24 cellular contexts compared by ENCODE assay signal in genomic region chr5:181119105-181119504, GRCh38. TPM values are rescaled to one million over a fixed set of nuclear protein-coding genes. Genes with fewer than 3 reads are reported as not detected.
DNase-seq lines count a peak whose midpoint lies in the region; ATAC-seq and TF ChIP-seq lines count a peak whose summit lies in the region.
"Had no signal": no experiment of that assay in that cellular context is flagged by ENCODE, and none has a peak within 500 bp of the region (broad histone marks: within the 10 kb centered on the region; RNA-seq: fewer than 3 reads in every experiment).

No MANE protein-coding gene starts in this region.

- POLR2A ChIA-PET in CD4-positive, alpha-beta T cell (lab: Charles Lee): no interaction called here

- H3K9me3 Mint-ChIP-seq in osteocyte (ENCODE audit: unreplicated experiment): no peaks in the 10 kb centered on the region
- H3K9me3 Mint-ChIP-seq in CD4-positive, alpha-beta T cell: no peaks in the 10 kb centered on the region
- H3K9me3 Mint-ChIP-seq: CD8-positive, alpha-beta T cell; HFFc6 had no signal

- 83 to 91% (median 89%) methylated on average over 8 of the region's 8 CpGs for WGBS in heart left ventricle, 4 donors

- H3K4me1 ChIP-seq in right atrium auricular region (peaks cover 0 to 9% of the 10 kb centered on the region in 2 donors), heart left ventricle (no peaks in the 10 kb centered on the region)
- H3K4me1 ChIP-seq: BLaER1 had no signal

- peak; percentile 26 for DNase-seq in right atrium auricular region (ENCODE audit: low spot score)
- DNase-seq in heart left ventricle: no peak
- no peak for DNase-seq in epithelial cell of prostate (ENCODE audit: low read depth, low spot score)
- DNase-seq in osteocyte (ENCODE audit: extremely low spot score, unreplicated experiment): peak; percentile 57
- DNase-seq in CD4-positive, alpha-beta T cell: no peak
- no peak for DNase-seq in DMS153 (lab: John Stamatoyannopoulos, UW)
- DNase-seq: 8988T; Calu3; CD8-positive, alpha-beta T cell; DMS53; DND-41; EL; HCEC 1CT; HFFc6 had no signal

- ATAC-seq in heart left ventricle (no peak), GM19452 (IDR thresholded peaks at IDR 0.05; ENCODE audit: unreplicated experiment) (no peak)
- no peak for ATAC-seq in CD4-positive, alpha-beta T cell (ENCODE audit: poor library complexity)
- ATAC-seq: CD8-positive, alpha-beta T cell; GM12878; GM23338 had no signal

- CTCF ChIA-PET in CD4-positive, alpha-beta T cell (lab: Charles Lee): no interaction called here

- no peaks in the 10 kb centered on the region for H3K4me1 Mint-ChIP-seq in osteocyte (ENCODE audit: unreplicated experiment)
- H3K4me1 Mint-ChIP-seq in CD4-positive, alpha-beta T cell (ENCODE audit: low read depth): no peaks in the 10 kb centered on the region

- H3K27me3 Mint-ChIP-seq in osteocyte (ENCODE audit: unreplicated experiment): peaks cover 58% of the 10 kb centered on the region
- peaks cover 98% of the 10 kb centered on the region for H3K27me3 Mint-ChIP-seq in CD4-positive, alpha-beta T cell

- H3K27ac ChIP-seq in right atrium auricular region (no peak overlapping the region), heart left ventricle (no peak overlapping the region), epithelial cell of prostate (peak overlapping the region; percentile 20)
- H3K27ac ChIP-seq in CD4-positive, alpha-beta T cell (ENCODE audit: low read depth, low read length): no peak overlapping the region
- H3K27ac ChIP-seq: BLaER1, HL-60 had no signal

- peaks cover 0 to 4% of the 10 kb centered on the region in 2 donors for H3K9me3 ChIP-seq in right atrium auricular region
- H3K9me3 ChIP-seq in heart left ventricle: no peaks in the 10 kb centered on the region
- no peaks in the 10 kb centered on the region for H3K9me3 ChIP-seq in CD4-positive, alpha-beta T cell (ENCODE audit: control insufficient read depth, low read length)

- TF ChIP-seq POLR2A in heart left ventricle (IDR thresholded peaks at IDR 0.05): no peak

- no peak overlapping the region for H3K4me3 ChIP-seq in right atrium auricular region
- no peak overlapping the region for H3K4me3 ChIP-seq in heart left ventricle
- H3K4me3 ChIP-seq: BLaER1, GM12878, GM23338 had no signal

- no peak overlapping the region for H3K27ac Mint-ChIP-seq in osteocyte (ENCODE audit: unreplicated experiment)
- H3K27ac Mint-ChIP-seq in CD4-positive, alpha-beta T cell: no peak overlapping the region
- H3K27ac Mint-ChIP-seq: CD8-positive, alpha-beta T cell; GM23338; HFFc6 had no signal

- H3K36me3 ChIP-seq in right atrium auricular region (no peaks in the 10 kb centered on the region), heart left ventricle (no peaks in the 10 kb centered on the region)
- H3K36me3 ChIP-seq: BLaER1 had no signal

- H3K27me3 ChIP-seq in right atrium auricular region (peaks cover 0 to 10% of the 10 kb centered on the region in 2 donors), heart left ventricle (peaks cover 16 to 95% (median 48%) of the 10 kb centered on the region in 9 donors)
- H3K27me3 ChIP-seq in CD4-positive, alpha-beta T cell (ENCODE audit: control insufficient read depth, insufficient read depth, low read length): peaks cover 78% of the 10 kb centered on the region

- TF ChIP-seq CTCF in right atrium auricular region (IDR thresholded peaks at IDR 0.05) (no peak), heart left ventricle (IDR thresholded peaks at IDR 0.05) (no peak), osteocyte (IDR thresholded peaks at IDR 0.05) (no peak)
- TF ChIP-seq CTCF in CD4-positive, alpha-beta T cell (IDR thresholded peaks at IDR 0.05): no peak

- intact Hi-C loops in heart left ventricle (cut with DNase I): no loop called here
- intact Hi-C loops in CD4-positive, alpha-beta T cell (cut with DNase I, micrococcal nuclease): no loop called here

- no peak overlapping the region for H3K4me3 Mint-ChIP-seq in osteocyte (ENCODE audit: unreplicated experiment)
- H3K4me3 Mint-ChIP-seq in CD4-positive, alpha-beta T cell: no peak overlapping the region
- H3K4me3 Mint-ChIP-seq: CD8-positive, alpha-beta T cell; GM23338; HFFc6 had no signal

- no peaks in the 10 kb centered on the region for H3K36me3 Mint-ChIP-seq in osteocyte (ENCODE audit: unreplicated experiment)
- H3K36me3 Mint-ChIP-seq in CD4-positive, alpha-beta T cell (ENCODE audit: low read depth): no peaks in the 10 kb centered on the region
- H3K36me3 Mint-ChIP-seq: CD8-positive, alpha-beta T cell had no signal

RNA-seq across cellular contexts. Expression of gene OR2V1, which starts 11.9 kb away (rescaled TPM):
- total RNA-seq in right atrium auricular region (not detected), heart left ventricle (not detected), osteocyte (not detected in 2 replicates)
- not detected for polyA plus RNA-seq in heart left ventricle
- not detected for total RNA-seq in CD4-positive, alpha-beta T cell
- total RNA-seq: A673; Calu3; CD8-positive, alpha-beta T cell; G401; GM12878; GM23338; HFFc6; HT1080 had no signal
- polyA plus RNA-seq: AG04450, CD14-positive monocyte, GM23338 had no signal

RNA-seq across cellular contexts. Expression of gene OR2V2, which starts 28.3 kb away (rescaled TPM):
- not detected for total RNA-seq in right atrium auricular region
- not detected for total RNA-seq in heart left ventricle
- polyA plus RNA-seq in heart left ventricle: not detected
- not detected in 2 replicates for total RNA-seq in osteocyte
- total RNA-seq in CD4-positive, alpha-beta T cell: not detected
- total RNA-seq: A673; Calu3; CD8-positive, alpha-beta T cell; G401; GM12878; GM23338; HFFc6; HT1080 had no signal
- polyA plus RNA-seq: AG04450, CD14-positive monocyte, GM23338 had no signal

Comparison
In these comparisons a context has a peak if more than half of its experiments do, and no peak if none do; other contexts are left out.
1. DNase-seq: peak in right atrium auricular region (single experiment) and osteocyte (single experiment); none in heart left ventricle (0 of 5), epithelial cell of prostate (single experiment), CD4-positive, alpha-beta T cell (0 of 10) and DMS153 (single experiment).